8 cellular contexts compared by ENCODE assay signal in genomic region chr12:77878901-77879300, GRCh38. TPM values are rescaled to one million over a fixed set of nuclear protein-coding genes. Genes with fewer than 3 reads are reported as not detected.
"Had no signal": no experiment of that assay in that cellular context is flagged by ENCODE, and none has a peak within 500 bp of the region (broad histone marks: within the 10 kb centered on the region; RNA-seq: fewer than 3 reads in every experiment).

No MANE protein-coding gene starts in this region.

- H3K9me3 ChIP-seq: HAP-1 had no signal

- H3K9ac ChIP-seq: GM23248 had no signal

- H3K4me1 ChIP-seq: HAP-1 had no signal

- H3K27ac ChIP-seq: GM23248, HL-60 had no signal

- H3K4me3 ChIP-seq: GM23248, HAP-1, K562 had no signal

- FAIRE-seq: K562 had no signal

- H3K36me3 ChIP-seq: HAP-1 had no signal

- DNase-seq: GM23248, GOT3, H7, HFFc6, IMR-90 had no signal

RNA-seq across cellular contexts. Expression of gene NAV3, which starts 48.2 kb away (rescaled TPM):
- polyA plus RNA-seq: K562 had no signal
